Comparison of ENCODE assay signal across 7 cellular contexts in genomic region chr5:154771383-154771901, GRCh38. TPM values are rescaled to one million over a fixed set of nuclear protein-coding genes. Genes with fewer than 3 reads are reported as not detected.
DNase-seq lines count a peak whose midpoint lies in the region; ATAC-seq, FAIRE-seq and TF ChIP-seq lines count a peak whose summit lies in the region.

No MANE protein-coding gene starts in this region.

- H3K9me3 ChIP-seq in lung (ENCODE audit: control insufficient read depth in 2 of 2, insufficient read depth in 1 of 2, low read length in 1 of 2) (no peaks in the 10 kb centered on the region), tibial nerve (no peaks in the 10 kb centered on the region), small intestine (ENCODE audit: control insufficient read depth, low read depth) (no peaks in the 10 kb centered on the region)

- no peaks in the 10 kb centered on the region for H3K36me3 ChIP-seq in lung (ENCODE audit: control insufficient read depth in 2 of 2, insufficient read depth in 2 of 2, low read length in 2 of 2)
- H3K36me3 ChIP-seq in tibial nerve, result no peaks in the 10 kb centered on the region
- no peaks in the 10 kb centered on the region for H3K36me3 ChIP-seq in small intestine (ENCODE audit: control insufficient read depth in 2 of 2, insufficient read depth in 2 of 2, low read length in 2 of 2)

- FAIRE-seq in small intestine (lab: Jason Lieb, UNC), result no peak

- no peak for TF ChIP-seq CTCF in lung (IDR thresholded peaks at IDR 0.05; ENCODE audit: control extremely low read depth, extremely low read depth)
- TF ChIP-seq CTCF in tibial nerve (IDR thresholded peaks at IDR 0.05), result no peak

- DNase-seq in LHCN-M2 (ENCODE audit: low read depth), result peak; percentile 76
- peak; percentile 38 for DNase-seq in cerebellar cortex (ENCODE audit: low spot score)
- no peak for DNase-seq in lung (ENCODE audit: low spot score)
- DNase-seq in tibial nerve (ENCODE audit: low spot score in 2 of 2), result peak in 1 of 2 donors; percentile 29
- DNase-seq in activated CD4-positive, CD25-positive, alpha-beta regulatory T cell (lab: John Stamatoyannopoulos, UW), result no peak
- no peak for DNase-seq in GM19240 (ENCODE audit: insufficient read length, low spot score)
- no peak for DNase-seq in small intestine

- H3K4me3 ChIP-seq in lung, result no peak overlapping the region
- H3K4me3 ChIP-seq in tibial nerve, result no peak overlapping the region
- H3K4me3 ChIP-seq in small intestine (ENCODE audit: low read depth in 1 of 2, low read length in 2 of 2), result no peak overlapping the region

- no peaks in the 10 kb centered on the region for H3K27me3 ChIP-seq in lung (ENCODE audit: control insufficient read depth, insufficient read depth)
- H3K27me3 ChIP-seq in tibial nerve, result no peaks in the 10 kb centered on the region
- H3K27me3 ChIP-seq in small intestine (ENCODE audit: control insufficient read depth in 2 of 2, insufficient read depth in 2 of 2, low read length in 2 of 2), result no peaks in the 10 kb centered on the region

- ATAC-seq in lung (ENCODE audit: insufficient read depth, low FRiP score), result no peak

- no peak for TF ChIP-seq EP300 in tibial nerve (IDR thresholded peaks at IDR 0.05)

- H3K27ac ChIP-seq in lung (ENCODE audit: low read depth in 1 of 2, low read length in 1 of 2), result peak overlapping the region; percentile 24 to 35
- peak overlapping the region in 3 of 4 donors; percentile 42 to 76 (median 65) for H3K27ac ChIP-seq in tibial nerve
- H3K27ac ChIP-seq in small intestine (ENCODE audit: low read depth in 1 of 2, low read length in 1 of 2), result peak overlapping the region in 1 of 2 donors; percentile 2

- WGBS in lung, 2 donors, result 61 to 71% methylated on average over 10 of the region's 10 CpGs
- WGBS in tibial nerve, 2 donors, result 20 to 45% methylated on average over 10 of the region's 10 CpGs
- WGBS in small intestine, 3 donors, result 54 to 68% (median 57%) methylated on average over 10 of the region's 10 CpGs

- TF ChIP-seq POLR2A in tibial nerve (IDR thresholded peaks at IDR 0.05), result no peak

- peaks cover 45 to 58% of the 10 kb centered on the region in 2 donors for H3K4me1 ChIP-seq in lung (ENCODE audit: control insufficient read depth in 2 of 2, insufficient read depth in 2 of 2, low read length in 2 of 2)
- peaks cover 0 to 95% (median 45%) of the 10 kb centered on the region in 4 donors for H3K4me1 ChIP-seq in tibial nerve
- H3K4me1 ChIP-seq in small intestine (ENCODE audit: control insufficient read depth in 2 of 2, insufficient read depth in 1 of 2, low read depth in 1 of 2, low read length in 1 of 2), result peaks cover 9 to 30% of the 10 kb centered on the region in 2 donors

RNA-seq across cellular contexts. Expression of gene LARP1, which starts 16.3 kb away (rescaled TPM):
- total RNA-seq in LHCN-M2 (2014; rRNA removed), result 67.6 and 95.2 TPM in 2 replicates
- 73.5 TPM for polyA plus RNA-seq in LHCN-M2 (2012)
- total RNA-seq in lung, result 100 to 1,000 TPM in 1 of 2 donors, 10 to 100 TPM in 1; 75.7 to 199 TPM
- 10 to 100 TPM; 30.5 to 47.7 TPM for polyA plus RNA-seq in lung
- 100 to 1,000 TPM; 114 to 166 (median 144) TPM for total RNA-seq in tibial nerve
- 10 to 100 TPM; 16.8 to 63.2 (median 22.8) TPM for polyA plus RNA-seq in small intestine

Comparison
In these comparisons a context has a peak if more than half of its experiments do, and no peak if none do; other contexts are left out.
1. DNase-seq: peak in LHCN-M2 (single experiment) and cerebellar cortex (single experiment); none in lung (single experiment), activated CD4-positive, CD25-positive, alpha-beta regulatory T cell (0 of 4), GM19240 (single experiment) and small intestine (single experiment).